11 cellular contexts compared by ENCODE assay signal in the genomic region with DNA sequence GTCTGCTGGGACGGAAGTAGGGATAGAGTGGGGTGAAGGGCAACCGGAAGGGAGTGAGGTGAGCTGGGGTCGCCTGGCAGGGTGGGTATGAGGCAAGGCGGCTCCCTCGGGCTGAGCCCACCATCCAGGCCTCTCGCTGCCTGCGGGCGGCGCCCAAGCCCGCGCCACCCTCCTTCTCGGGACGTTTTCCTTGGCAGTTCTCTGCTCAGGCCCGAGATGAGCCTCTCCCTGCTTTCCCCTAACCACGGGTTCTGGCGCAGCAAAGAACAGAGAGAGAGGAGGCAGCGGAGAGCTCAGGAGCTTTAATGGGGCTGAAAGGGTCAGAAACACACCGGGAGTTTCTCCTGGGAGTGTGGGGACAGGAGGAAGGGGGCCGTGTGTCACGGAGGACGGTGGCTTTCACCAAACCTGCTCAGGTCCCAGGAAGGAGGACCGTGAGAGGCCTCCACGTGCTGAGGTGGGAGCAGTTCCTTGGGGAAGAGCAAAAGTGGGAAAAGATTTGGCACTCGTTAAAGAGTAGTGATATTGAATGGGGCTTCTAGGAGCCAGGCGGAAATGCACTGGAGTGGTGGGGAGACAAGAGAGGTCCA. TPM values are rescaled to one million over a fixed set of nuclear protein-coding genes. Genes with fewer than 3 reads are reported as not detected.
DNase-seq lines count a peak whose midpoint lies in the region; ATAC-seq, FAIRE-seq and TF ChIP-seq lines count a peak whose summit lies in the region.
"Had no signal": no experiment of that assay in that cellular context is flagged by ENCODE, and none has a peak within 500 bp of the region (broad histone marks: within the 10 kb centered on the region; RNA-seq: fewer than 3 reads in every experiment).

No MANE protein-coding gene starts in this region.

- TF ChIP-seq POLR2A in H54 (IDR thresholded peaks at IDR 0.05; ENCODE audit: low read depth, low read length) = no peak

- peak overlapping the region; percentile 17; the same call in 1 of the 2 replicates for H3K4me2 ChIP-seq in KMS-11

- H3K9me3 Mint-ChIP-seq in activated CD4-positive, alpha-beta T cell treated with anti-CD3 and anti-CD28 coated beads for 36 hours (ENCODE audit: low read depth) = no peaks in the 10 kb centered on the region
- no peaks in the 10 kb centered on the region for H3K9me3 Mint-ChIP-seq in chondrocyte (ENCODE audit: low read depth)

- no peak for FAIRE-seq in H54 (lab: Jason Lieb, UNC)

- peaks cover 54% of the 10 kb centered on the region for H3K27me3 Mint-ChIP-seq in activated CD4-positive, alpha-beta T cell treated with anti-CD3 and anti-CD28 coated beads for 36 hours
- peaks cover 62% of the 10 kb centered on the region for H3K27me3 Mint-ChIP-seq in chondrocyte (ENCODE audit: low read depth)

- H3K36me3 ChIP-seq in KMS-11 (ENCODE audit: insufficient read depth) (no peaks in the 10 kb centered on the region), psoas muscle (ENCODE audit: insufficient read depth in 1 of 2, low read depth in 1 of 2) (no peaks in the 10 kb centered on the region)
- H3K36me3 ChIP-seq: BLaER1 treated with 17β-estradiol and CSF1 and Interleukin-3, amounts not matched to agents 10 nM and 100 nM had no signal

- H3K4me1 ChIP-seq in KMS-11 (ENCODE audit: low read depth, poor library complexity, severe bottlenecking) (peaks cover 7% of the 10 kb centered on the region), psoas muscle (peaks cover 15% of the 10 kb centered on the region)

- peak overlapping the region; percentile 57 for H3K4me3 Mint-ChIP-seq in activated CD4-positive, alpha-beta T cell treated with anti-CD3 and anti-CD28 coated beads for 36 hours
- peak overlapping the region; percentile 33 for H3K4me3 Mint-ChIP-seq in chondrocyte (ENCODE audit: unreplicated experiment)

- no peak for DNase-seq in activated CD4-positive, alpha-beta T cell treated with anti-CD3 and anti-CD28 coated beads for 36 hours
- no peak for DNase-seq in activated CD4-positive, alpha-beta T cell treated with anti-CD3 and anti-CD28 coated beads for 4 hours
- DNase-seq in chondrocyte (ENCODE audit: low spot score) (peak; percentile 55), psoas muscle (peak in 1 of 2 donors; percentile 42), activated gamma-delta T cell treated with Interleukin-2 at 50 U/mL for 16 hours (no peak), H54 (ENCODE audit: insufficient read length, low spot score) (no peak)

- H3K4me3 ChIP-seq in KMS-11 (IDR thresholded peaks at IDR 0.05; ENCODE audit: insufficient read depth, low read depth, low read length) (no peak overlapping the region), psoas muscle (peak overlapping the region; percentile 43)

- peak overlapping the region; percentile 41; the same call in 1 of the 2 replicates for H2AFZ ChIP-seq in KMS-11 (ENCODE audit: low read depth)

- H3K79me2 ChIP-seq in KMS-11 (ENCODE audit: insufficient read depth, low read depth) = no peaks in the 10 kb centered on the region

- H3K27me3 ChIP-seq in KMS-11 (ENCODE audit: insufficient read depth, low read depth) (peaks cover 45% of the 10 kb centered on the region), psoas muscle (ENCODE audit: insufficient read depth in 3 of 3, low read length in 2 of 3) (peaks cover 2 to 98% (median 34%) of the 10 kb centered on the region in 3 donors)

- WGBS in psoas muscle, 3 donors = 6 to 13% (median 7%) methylated on average over 22 to 25 of the region's 25 CpGs

- peaks cover 28% of the 10 kb centered on the region for H3K4me1 Mint-ChIP-seq in activated CD4-positive, alpha-beta T cell treated with anti-CD3 and anti-CD28 coated beads for 36 hours
- peaks cover 19% of the 10 kb centered on the region for H3K4me1 Mint-ChIP-seq in chondrocyte (ENCODE audit: low read depth)

- CTCF ChIA-PET in activated CD4-positive, alpha-beta T cell treated with anti-CD3 and anti-CD28 coated beads for 36 hours (lab: Charles Lee) = interaction anchor here (0.7 to 5.7 kb wide), 29 partner anchors 9 to 332 kb away, joined by 3 to 70 read pairs (median 6); no protein-coding TSS in a partner anchor

- no peaks in the 10 kb centered on the region for H4K20me1 ChIP-seq in KMS-11 (ENCODE audit: insufficient read depth)

- H3K9ac ChIP-seq in KMS-11 = no peak overlapping the region
- H3K9ac ChIP-seq: BLaER1 treated with 17β-estradiol and CSF1 and Interleukin-3, amounts not matched to agents 10 nM and 100 nM had no signal

- H3K27ac ChIP-seq in KMS-11 (no peak overlapping the region), psoas muscle (no peak overlapping the region)
- H3K27ac ChIP-seq: BLaER1 treated with 17β-estradiol and CSF1 and Interleukin-3, amounts not matched to agents 10 nM and 100 nM had no signal

- intact Hi-C loops in activated CD4-positive, alpha-beta T cell treated with anti-CD3 and anti-CD28 coated beads for 36 hours (cut with DNase I, micrococcal nuclease) = loop anchor here (1.0 to 10.0 kb wide), 12 partner anchors 14 to 324 kb away; partner anchors contain the start of genes CDK5R2 (in 1 of the 2) and PTPRN (in 1 of the 2)
- intact Hi-C loops in psoas muscle (cut with DNase I) = loop anchor here in 1 of 2 donors (5.0 kb wide), 1 partner anchor 124 kb away; the partner anchor contains the start of gene WNT6

- no peaks in the 10 kb centered on the region for H3K9me3 ChIP-seq in psoas muscle

- H3K27ac Mint-ChIP-seq in activated CD4-positive, alpha-beta T cell treated with anti-CD3 and anti-CD28 coated beads for 36 hours = no peak overlapping the region
- no peak overlapping the region for H3K27ac Mint-ChIP-seq in chondrocyte (ENCODE audit: unreplicated experiment)

- POLR2A ChIA-PET in activated CD4-positive, alpha-beta T cell treated with anti-CD3 and anti-CD28 coated beads for 36 hours (lab: Charles Lee) = no interaction called here

- TF ChIP-seq CTCF in KMS-11 (conservative IDR thresholded peaks at IDR 0.05; ENCODE audit: low read depth, low read length) = 0 out of 2 replicates have a peak, but pooled peaks have one; percentile 23
- TF ChIP-seq CTCF in chondrocyte (IDR thresholded peaks at IDR 0.05) = no peak
- no peak for TF ChIP-seq CTCF in psoas muscle (IDR thresholded peaks at IDR 0.05)

- no peak for ATAC-seq in activated CD4-positive, alpha-beta T cell treated with anti-CD3 and anti-CD28 coated beads for 36 hours
- ATAC-seq in psoas muscle (no peak), GM18520 (IDR thresholded peaks at IDR 0.05; ENCODE audit: unreplicated experiment) (no peak)

- no peaks in the 10 kb centered on the region for H3K36me3 Mint-ChIP-seq in activated CD4-positive, alpha-beta T cell treated with anti-CD3 and anti-CD28 coated beads for 36 hours (ENCODE audit: low read depth)
- peaks cover 2% of the 10 kb centered on the region for H3K36me3 Mint-ChIP-seq in chondrocyte (ENCODE audit: low read depth)

RNA-seq across cellular contexts. Expression of gene FEV, which starts 4.1 kb away (rescaled TPM):
- total RNA-seq in activated CD4-positive, alpha-beta T cell treated with anti-CD3 and anti-CD28 coated beads for 36 hours = not detected
- total RNA-seq in chondrocyte (not detected in 3 replicates), psoas muscle (not detected)
- polyA plus RNA-seq in psoas muscle = not detected
- total RNA-seq: pulmonary artery endothelial cell; T-helper 1 cell treated with Interleukin-12 subunit alpha and Interleukin-12 subunit beta and Interleukin-4 antibody, amounts not matched to agents 30 ng/mL and 1 ng/mL, for 36 hours had no signal

RNA-seq across cellular contexts. Expression of gene CRYBA2, which starts 12.3 kb away (rescaled TPM):
- total RNA-seq in activated CD4-positive, alpha-beta T cell treated with anti-CD3 and anti-CD28 coated beads for 36 hours = not detected
- total RNA-seq in chondrocyte (not detected in 3 replicates), psoas muscle (not detected)
- under 1 TPM in 1 of 3 donors, not detected in 2; 0.08 TPM for polyA plus RNA-seq in psoas muscle
- total RNA-seq: pulmonary artery endothelial cell; T-helper 1 cell treated with Interleukin-12 subunit alpha and Interleukin-12 subunit beta and Interleukin-4 antibody, amounts not matched to agents 30 ng/mL and 1 ng/mL, for 36 hours had no signal

RNA-seq across cellular contexts. Expression of gene CDK5R2, which starts 21.4 kb away (rescaled TPM):
- not detected for total RNA-seq in activated CD4-positive, alpha-beta T cell treated with anti-CD3 and anti-CD28 coated beads for 36 hours
- 0.22 to 0.36 TPM in 2 of 3 replicates, not detected in the other for total RNA-seq in chondrocyte
- not detected for total RNA-seq in psoas muscle
- polyA plus RNA-seq in psoas muscle = under 1 TPM in 1 of 3 donors, not detected in 2; 0.03 TPM
- total RNA-seq: pulmonary artery endothelial cell; T-helper 1 cell treated with Interleukin-12 subunit alpha and Interleukin-12 subunit beta and Interleukin-4 antibody, amounts not matched to agents 30 ng/mL and 1 ng/mL, for 36 hours had no signal
